Comparison of ENCODE assay signal across 15 cellular contexts in genomic region chr2:1055014-1055595, GRCh38.
A peak's percentile ranks its signal among the peaks of the same experiment; 100 is the strongest.
DNase-seq lines count a peak whose midpoint lies in the region; ATAC-seq, FAIRE-seq and TF ChIP-seq lines count a peak whose summit lies in the region.
"Had no signal": no experiment of that assay in that cellular context is flagged by ENCODE, and none has a peak within 500 bp of the region (broad histone marks: within the 10 kb centered on the region; RNA-seq: fewer than 3 reads in every experiment).

No MANE protein-coding gene starts in this region.

- H3K36me3 Mint-ChIP-seq in MCF 10A (ENCODE audit: insufficient read depth, unreplicated experiment) = no peaks in the 10 kb centered on the region
- H3K36me3 Mint-ChIP-seq in astrocyte (ENCODE audit: low read depth, unreplicated experiment) = no peaks in the 10 kb centered on the region

- H3K27ac Mint-ChIP-seq in MCF 10A (ENCODE audit: low read depth, unreplicated experiment) = peak overlapping the region; percentile 66
- H3K27ac Mint-ChIP-seq in astrocyte (ENCODE audit: unreplicated experiment) = peak overlapping the region; percentile 96

- DNase-seq in MCF 10A (ENCODE audit: unreplicated experiment) = no peak
- DNase-seq in breast epithelium (ENCODE audit: low spot score in 2 of 2) = no peak
- DNase-seq in astrocyte (ENCODE audit: low read depth) = peak; percentile 94
- DNase-seq in foreskin keratinocyte = peak; percentile 53 to 73
- DNase-seq in urothelium cell line (ENCODE audit: low spot score) = peak; percentile 6
- no peak for DNase-seq in activated gamma-delta T cell treated with Interleukin-2 at 50 U/mL for 16 hours
- no peak for DNase-seq in HUDEP-2 (lab: John Stamatoyannopoulos, UW; ENCODE audit: unreplicated experiment in 76 of 76)
- no peak for DNase-seq in NCI-H187 (lab: John Stamatoyannopoulos, UW)
- DNase-seq: amygdala; esophagus squamous epithelium; lower lobe of right lung; NCI-H1694 treated with DMSO at 0.1 percent for 48 hours; stimulated activated CD4-positive, alpha-beta T cell treated with anti-CD3 and anti-CD28 coated beads, Interleukin-4, amount 100 ng/mL, for 1 hour had no signal

- no peaks in the 10 kb centered on the region for H3K9me3 ChIP-seq in breast epithelium
- no peaks in the 10 kb centered on the region for H3K9me3 ChIP-seq in astrocyte (ENCODE audit: insufficient read depth, low read depth, low read length)
- H3K9me3 ChIP-seq: esophagus squamous epithelium, lower lobe of right lung had no signal

- no peak for TF ChIP-seq POLR2A in breast epithelium (IDR thresholded peaks at IDR 0.05)

- intact Hi-C loops in MCF 10A (cut with micrococcal nuclease) (no loop called here), breast epithelium (cut with DNase I; ENCODE audit: low total_unique reads) (no loop called here)

- peak; percentile 91 for FAIRE-seq in astrocyte (lab: Jason Lieb, UNC)
- FAIRE-seq in urothelium cell line (lab: Jason Lieb, UNC) = no peak

- TF ChIP-seq CTCF in MCF 10A (IDR thresholded peaks at IDR 0.05; ENCODE audit: unreplicated experiment) (no peak), breast epithelium (IDR thresholded peaks at IDR 0.05) (no peak), astrocyte (IDR thresholded peaks at IDR 0.05; ENCODE audit: insufficient read depth, low read depth, low read length) (no peak), foreskin keratinocyte (conservative IDR thresholded peaks at IDR 0.05) (no peak)

- no peak overlapping the region for H3K27ac ChIP-seq in breast epithelium
- H3K27ac ChIP-seq in astrocyte (ENCODE audit: low read depth, low read length) = peak overlapping the region; percentile 95
- H3K27ac ChIP-seq in foreskin keratinocyte = no peak overlapping the region
- H3K27ac ChIP-seq: 22Rv1, esophagus squamous epithelium, lower lobe of right lung, parathyroid adenoma had no signal

- H3K9me3 Mint-ChIP-seq in MCF 10A (ENCODE audit: unreplicated experiment) = no peaks in the 10 kb centered on the region
- H3K9me3 Mint-ChIP-seq in astrocyte (ENCODE audit: unreplicated experiment) = peaks cover 2% of the 10 kb centered on the region

- H3K4me3 ChIP-seq in breast epithelium (no peak overlapping the region), astrocyte (ENCODE audit: insufficient read depth, low read depth, low read length) (peak overlapping the region; percentile 22)
- H3K4me3 ChIP-seq: esophagus squamous epithelium, lower lobe of right lung had no signal

- H3K4me1 ChIP-seq in breast epithelium (no peaks in the 10 kb centered on the region), astrocyte (ENCODE audit: insufficient read depth, low read length) (peaks cover 24% of the 10 kb centered on the region), foreskin keratinocyte (peaks cover 9% of the 10 kb centered on the region)
- H3K4me1 ChIP-seq: esophagus squamous epithelium, lower lobe of right lung, parathyroid adenoma had no signal

- H3K36me3 ChIP-seq in breast epithelium (no peaks in the 10 kb centered on the region), astrocyte (ENCODE audit: insufficient read depth, low read length) (no peaks in the 10 kb centered on the region)
- H3K36me3 ChIP-seq: esophagus squamous epithelium, lower lobe of right lung had no signal

- CTCF ChIA-PET in MCF 10A (lab: Yijun Ruan, JAX) = no interaction called here

- H3K27me3 Mint-ChIP-seq in MCF 10A (ENCODE audit: insufficient read depth, unreplicated experiment) (no peaks in the 10 kb centered on the region), astrocyte (ENCODE audit: low read depth, unreplicated experiment) (no peaks in the 10 kb centered on the region)

- H3K4me1 Mint-ChIP-seq in MCF 10A (ENCODE audit: insufficient read depth, unreplicated experiment) = peaks cover 18% of the 10 kb centered on the region
- peaks cover 39% of the 10 kb centered on the region for H3K4me1 Mint-ChIP-seq in astrocyte (ENCODE audit: low read depth, unreplicated experiment)

- ATAC-seq in foreskin keratinocyte = peak; percentile 88
- ATAC-seq: lower lobe of right lung had no signal

- POLR2A ChIA-PET in MCF 10A (lab: Yijun Ruan, JAX) = no interaction called here

- no peaks in the 10 kb centered on the region for H3K79me2 ChIP-seq in astrocyte (ENCODE audit: insufficient read depth, low read length)
- H3K79me2 ChIP-seq: parathyroid adenoma had no signal

- H2AFZ ChIP-seq in astrocyte (ENCODE audit: low read depth, low read length) = peak overlapping the region; percentile 78
- H2AFZ ChIP-seq: parathyroid adenoma had no signal

- H3K4me3 Mint-ChIP-seq in MCF 10A (ENCODE audit: unreplicated experiment) = no peak overlapping the region
- peak overlapping the region; percentile 76 for H3K4me3 Mint-ChIP-seq in astrocyte (ENCODE audit: unreplicated experiment)

- BruUV-seq in MCF 10A (replicated peaks; lab: Mats Ljungman, UMichigan) = no TSS peak

- H3K27me3 ChIP-seq in breast epithelium (no peaks in the 10 kb centered on the region), astrocyte (ENCODE audit: insufficient read depth, low read length) (no peaks in the 10 kb centered on the region), foreskin keratinocyte (no peaks in the 10 kb centered on the region)

- H3K4me2 ChIP-seq in astrocyte (ENCODE audit: low read length) = peak overlapping the region; percentile 82

- H3K9ac ChIP-seq in astrocyte (ENCODE audit: low read length) = peak overlapping the region; percentile 79
- H3K9ac ChIP-seq: parathyroid adenoma had no signal

- H4K20me1 ChIP-seq in astrocyte (ENCODE audit: insufficient read depth, low read length) = no peaks in the 10 kb centered on the region

Comparison
In these comparisons a context has a peak if more than half of its experiments do, and no peak if none do; other contexts are left out.
1. DNase-seq: peak in astrocyte (single experiment), foreskin keratinocyte (2 of 2) and urothelium cell line (single experiment); none in MCF 10A (single experiment), breast epithelium (0 of 2), activated gamma-delta T cell treated with Interleukin-2 at 50 U/mL for 16 hours (single experiment), HUDEP-2 (0 of 76) and NCI-H187 (0 of 2).